ENCODE assay signal across 8 cellular contexts in genomic region chr14:65301862-65302539, GRCh38.
DNase-seq lines count a peak whose midpoint lies in the region; ATAC-seq, FAIRE-seq and TF ChIP-seq lines count a peak whose summit lies in the region.

No MANE protein-coding gene starts in this region.

- H3K36me3 ChIP-seq in Peyer's patch (no peaks in the 10 kb centered on the region), pancreas (no peaks in the 10 kb centered on the region), sigmoid colon (no peaks in the 10 kb centered on the region)

- FAIRE-seq in pancreas (lab: Jason Lieb, UNC): no peak

- ATAC-seq in HG02885 (IDR thresholded peaks at IDR 0.05; ENCODE audit: poor library complexity, unreplicated experiment) (peak; percentile 53), pancreas (peak; percentile 69 to 80 (median 76)), right cardiac atrium (no peak), Right ventricle myocardium superior (ENCODE audit: poor library complexity) (no peak)

- H3K4me1 ChIP-seq in Peyer's patch (peaks cover 0 to 39% (median 9%) of the 10 kb centered on the region in 4 donors), pancreas (peaks cover 36 to 41% (median 40%) of the 10 kb centered on the region in 3 donors), right cardiac atrium (ENCODE audit: control insufficient read depth, insufficient read depth, low read length) (no peaks in the 10 kb centered on the region), sigmoid colon (no peaks in the 10 kb centered on the region)

- peak; percentile 67 for TF ChIP-seq POLR2A in GM19193 (IDR thresholded peaks at IDR 0.05; ENCODE audit: extremely low read depth, insufficient read depth, insufficient read length)
- no peak for TF ChIP-seq POLR2A in Peyer's patch (IDR thresholded peaks at IDR 0.05)
- no peak for TF ChIP-seq POLR2A in sigmoid colon (IDR thresholded peaks at IDR 0.05)

- H3K27ac ChIP-seq in Peyer's patch: peak overlapping the region in 3 of 4 donors; percentile 55 to 78 (median 75)
- peak overlapping the region; percentile 53 to 86 (median 69) for H3K27ac ChIP-seq in pancreas
- no peak overlapping the region for H3K27ac ChIP-seq in right cardiac atrium (ENCODE audit: low read length)
- no peak overlapping the region for H3K27ac ChIP-seq in sigmoid colon

- TF ChIP-seq EP300 in sigmoid colon (IDR thresholded peaks at IDR 0.05): no peak

- H3K4me3 ChIP-seq in Peyer's patch: no peak overlapping the region
- peak overlapping the region in 2 of 4 donors; percentile 2 to 9 for H3K4me3 ChIP-seq in pancreas
- no peak overlapping the region for H3K4me3 ChIP-seq in right cardiac atrium (ENCODE audit: low read length)
- no peak overlapping the region for H3K4me3 ChIP-seq in sigmoid colon

- H3K27me3 ChIP-seq in Peyer's patch: no peaks in the 10 kb centered on the region
- H3K27me3 ChIP-seq in pancreas: no peaks in the 10 kb centered on the region
- H3K27me3 ChIP-seq in right cardiac atrium (ENCODE audit: control insufficient read depth, insufficient read depth): no peaks in the 10 kb centered on the region
- H3K27me3 ChIP-seq in sigmoid colon: no peaks in the 10 kb centered on the region

- WGBS in pancreas, 2 donors: 33% methylated on average over 7 of the region's 7 CpGs
- 90% methylated on average over 7 of the region's 7 CpGs for WGBS in right cardiac atrium
- 58 to 73% methylated on average over 7 of the region's 7 CpGs for WGBS in sigmoid colon, 2 donors

- TF ChIP-seq CTCF in Peyer's patch (IDR thresholded peaks at IDR 0.05): no peak
- TF ChIP-seq CTCF in pancreas (IDR thresholded peaks at IDR 0.05): no peak
- TF ChIP-seq CTCF in sigmoid colon (IDR thresholded peaks at IDR 0.05): no peak

- DNase-seq in Peyer's patch: peak in 1 of 3 donors; percentile 48
- DNase-seq in pancreas: peak in 4 of 6 donors; percentile 53 to 86 (median 82)
- DNase-seq in right cardiac atrium: no peak
- DNase-seq in Right ventricle myocardium superior: no peak
- DNase-seq in sigmoid colon: no peak
- no peak for DNase-seq in DMS53 treated with DMSO at 0.1 percent for 48 hours (lab: John Stamatoyannopoulos, UW; ENCODE audit: unreplicated experiment)

- H3K9me3 ChIP-seq in Peyer's patch: no peaks in the 10 kb centered on the region
- no peaks in the 10 kb centered on the region for H3K9me3 ChIP-seq in pancreas
- H3K9me3 ChIP-seq in right cardiac atrium (ENCODE audit: control insufficient read depth, low read length): no peaks in the 10 kb centered on the region
- H3K9me3 ChIP-seq in sigmoid colon: no peaks in the 10 kb centered on the region

- intact Hi-C loops in pancreas (cut with DNase I) (no loop called here), right cardiac atrium (cut with DNase I) (no loop called here), Right ventricle myocardium superior (cut with DNase I) (no loop called here), sigmoid colon (cut with DNase I) (no loop called here)

Comparison
In these comparisons a context has a peak if more than half of its experiments do, and no peak if none do; other contexts are left out.
1. ATAC-seq: peak in HG02885 (single experiment) and pancreas (4 of 4); none in right cardiac atrium (0 of 2) and Right ventricle myocardium superior (single experiment).
2. DNase-seq: peak in pancreas (4 of 6); none in right cardiac atrium (0 of 3), Right ventricle myocardium superior (single experiment), sigmoid colon (single experiment) and DMS53 treated with DMSO at 0.1 percent for 48 hours (single experiment).
3. H3K27ac ChIP-seq: peak in Peyer's patch (3 of 4) and pancreas (4 of 4); none in right cardiac atrium (single experiment) and sigmoid colon (0 of 4).